Comparison of ENCODE assay signal across 13 cellular contexts in genomic region chr6:150764638-150765456, GRCh38.
A peak's percentile ranks its signal among the peaks of the same experiment; 100 is the strongest.
DNase-seq lines count a peak whose midpoint lies in the region; ATAC-seq, FAIRE-seq and TF ChIP-seq lines count a peak whose summit lies in the region.
"Had no signal": no experiment of that assay in that cellular context is flagged by ENCODE, and none has a peak within 500 bp of the region (broad histone marks: within the 10 kb centered on the region; RNA-seq: fewer than 3 reads in every experiment).

No MANE protein-coding gene starts in this region.

- H3K27ac ChIP-seq in parathyroid adenoma: no peak overlapping the region
- H3K27ac ChIP-seq in CD4-positive, alpha-beta memory T cell (ENCODE audit: low read depth, low read length): no peak overlapping the region
- H3K27ac ChIP-seq in testis: no peak overlapping the region
- H3K27ac ChIP-seq: skin epidermis had no signal

- no peak overlapping the region for H3K9ac ChIP-seq in parathyroid adenoma

- no peak for TF ChIP-seq CTCF in parathyroid adenoma (IDR thresholded peaks at IDR 0.05)
- TF ChIP-seq CTCF in testis (IDR thresholded peaks at IDR 0.05): no peak

- H3K4me3 Mint-ChIP-seq in CD4-positive, alpha-beta memory T cell: no peak overlapping the region

- peak overlapping the region in 1 of 7 donors; percentile 59 for H3K27ac Mint-ChIP-seq in CD4-positive, alpha-beta memory T cell

- CTCF ChIA-PET in CD4-positive, alpha-beta memory T cell (lab: Charles Lee; ENCODE audit: partially characterized antibody): interaction anchor here (1.7 kb wide), 1 partner anchor 347 kb away, joined by 4 read pairs; no protein-coding TSS in a partner anchor

- H3K36me3 ChIP-seq in parathyroid adenoma (ENCODE audit: control insufficient read depth, insufficient read depth, low read length) (no peaks in the 10 kb centered on the region), testis (ENCODE audit: low read depth, missing control alignments) (no peaks in the 10 kb centered on the region)
- no peaks in the 10 kb centered on the region for H3K36me3 ChIP-seq in CD4-positive, alpha-beta memory T cell (ENCODE audit: insufficient read depth, low read length)

- ATAC-seq in HG02759 (IDR thresholded peaks at IDR 0.05; ENCODE audit: unreplicated experiment): peak; percentile 48

- H3K9me3 ChIP-seq in parathyroid adenoma (ENCODE audit: control insufficient read depth, low read length): no peaks in the 10 kb centered on the region
- no peaks in the 10 kb centered on the region for H3K9me3 ChIP-seq in CD4-positive, alpha-beta memory T cell (ENCODE audit: control insufficient read depth in 1 of 2, low read length in 2 of 2)
- H3K9me3 ChIP-seq in testis: no peaks in the 10 kb centered on the region

- peak overlapping the region; percentile 3 for H3K4me2 ChIP-seq in parathyroid adenoma (ENCODE audit: low read length)

- no peak for TF ChIP-seq POLR2A in testis (IDR thresholded peaks at IDR 0.05)

- H3K27me3 ChIP-seq in parathyroid adenoma (ENCODE audit: control insufficient read depth, insufficient read depth, low read length): no peaks in the 10 kb centered on the region
- no peaks in the 10 kb centered on the region for H3K27me3 ChIP-seq in CD4-positive, alpha-beta memory T cell (ENCODE audit: insufficient read depth, low read length)
- no peaks in the 10 kb centered on the region for H3K27me3 ChIP-seq in testis

- no peaks in the 10 kb centered on the region for H3K4me1 Mint-ChIP-seq in CD4-positive, alpha-beta memory T cell

- POLR2A ChIA-PET in CD4-positive, alpha-beta memory T cell (lab: Charles Lee; ENCODE audit: partially characterized antibody): no interaction called here

- 64 to 66% methylated on average over 11 of the region's 11 CpGs for WGBS in testis, 2 donors

- DNase-seq in GM19239 (ENCODE audit: insufficient read length, low spot score) (no peak), NCI-H1048 (lab: John Stamatoyannopoulos, UW) (peak; percentile 46), testis (no peak), HCEC 1CT (no peak)
- DNase-seq in activated CD4-positive, CD25-positive, alpha-beta regulatory T cell (lab: John Stamatoyannopoulos, UW): no peak
- DNase-seq in CD4-positive, alpha-beta memory T cell: no peak
- DNase-seq: DMS53; stimulated activated naive CD4-positive, alpha-beta T cell treated with Interleukin-2 at 50 U/mL for 16 hours had no signal

- peaks cover 10% of the 10 kb centered on the region for H3K79me2 ChIP-seq in parathyroid adenoma

- H3K4me3 ChIP-seq in parathyroid adenoma (ENCODE audit: low read depth, low read length) (no peak overlapping the region), testis (no peak overlapping the region)
- no peak overlapping the region for H3K4me3 ChIP-seq in CD4-positive, alpha-beta memory T cell (ENCODE audit: low read length in 2 of 2)
- H3K4me3 ChIP-seq: lung, skin epidermis had no signal

- peaks cover 26% of the 10 kb centered on the region for H3K4me1 ChIP-seq in parathyroid adenoma
- H3K4me1 ChIP-seq in CD4-positive, alpha-beta memory T cell (ENCODE audit: insufficient read depth, low read length): no peaks in the 10 kb centered on the region
- peaks cover 32% of the 10 kb centered on the region for H3K4me1 ChIP-seq in testis

- H3K36me3 Mint-ChIP-seq in CD4-positive, alpha-beta memory T cell: peaks cover 0 to 3% of the 10 kb centered on the region in 2 donors

- H2AFZ ChIP-seq in parathyroid adenoma: no peak overlapping the region

- H3K27me3 Mint-ChIP-seq in CD4-positive, alpha-beta memory T cell: peaks cover 2 to 3% of the 10 kb centered on the region in 2 donors

- no peaks in the 10 kb centered on the region for H3K9me3 Mint-ChIP-seq in CD4-positive, alpha-beta memory T cell

- FAIRE-seq in GM19239 (lab: Jason Lieb, UNC): peak; percentile 61
- FAIRE-seq: bronchial epithelial cell had no signal

- intact Hi-C loops in CD4-positive, alpha-beta memory T cell (cut with micrococcal nuclease): no loop called here
- intact Hi-C loops in testis (cut with DNase I; ENCODE audit: low total_unique reads): no loop called here
